ENCODE assay signal across 8 cellular contexts in genomic region chr15:63122002-63122893, GRCh38. TPM values are rescaled to one million over a fixed set of nuclear protein-coding genes. Genes with fewer than 3 reads are reported as not detected.
DNase-seq lines count a peak whose midpoint lies in the region; ATAC-seq and TF ChIP-seq lines count a peak whose summit lies in the region.

No MANE protein-coding gene starts in this region.

- H3F3A ChIP-seq in PC-3 (ENCODE audit: low read length, unreplicated experiment) = no peaks in the 10 kb centered on the region

- H3K9me3 ChIP-seq in PC-3 (ENCODE audit: low read length) (peaks cover 7% of the 10 kb centered on the region; the same call in 1 of the 2 replicates), esophagus squamous epithelium (no peaks in the 10 kb centered on the region)

- H3K27me3 ChIP-seq in PC-3 (ENCODE audit: low read length) (no peaks in the 10 kb centered on the region), esophagus squamous epithelium (no peaks in the 10 kb centered on the region)

- ATAC-seq in GM19467 (IDR thresholded peaks at IDR 0.05; ENCODE audit: unreplicated experiment) (peak; percentile 80), PC-3 (peak; percentile 94)
- peak; percentile 88 to 90 for ATAC-seq in activated T-cell treated with anti-CD3 and anti-CD28 coated beads, Interleukin-2, amount 50 U/mL, for 72 hours (replicated peaks in 1 of 2)

- H3K4me1 ChIP-seq in PC-3 (ENCODE audit: insufficient read depth, low read length) (no peaks in the 10 kb centered on the region), esophagus squamous epithelium (peaks cover 0 to 14% (median 6%) of the 10 kb centered on the region in 3 donors)

- peak overlapping the region; percentile 65 for H3K9ac ChIP-seq in PC-3 (ENCODE audit: low read length)

- H3K27me3 Mint-ChIP-seq in activated T-cell treated with anti-CD3 and anti-CD28 coated beads, Interleukin-2, amount 50 U/mL, for 72 hours (ENCODE audit: low read depth) = no peaks in the 10 kb centered on the region

- H3K27ac Mint-ChIP-seq in activated T-cell treated with anti-CD3 and anti-CD28 coated beads, Interleukin-2, amount 50 U/mL, for 72 hours = peak overlapping the region; percentile 34

- WGBS in esophagus squamous epithelium, 2 donors = 1 to 5% methylated on average over 11 to 13 of the region's 59 CpGs

- peak overlapping the region; percentile 85 to 91 for H3K4me3 Mint-ChIP-seq in activated T-cell treated with anti-CD3 and anti-CD28 coated beads, Interleukin-2, amount 50 U/mL, for 72 hours

- TF ChIP-seq CTCF in PC-3 (conservative IDR thresholded peaks at IDR 0.05; ENCODE audit: low read depth, low read length) = peak; percentile 23; the same call in 1 of the 2 replicates
- TF ChIP-seq CTCF in esophagus squamous epithelium (IDR thresholded peaks at IDR 0.05) = peak in 2 of 6 experiments; percentile 1 to 9

- no peaks in the 10 kb centered on the region for H4K20me1 ChIP-seq in PC-3 (ENCODE audit: low read length)

- DNase-seq in CMK (ENCODE audit: low read depth) (peak; percentile 68), HPDE6-E6E7 (ENCODE audit: extremely low spot score) (peak; percentile 90), PC-3 (peak; percentile 65), esophagus squamous epithelium (lab: John Stamatoyannopoulos, UW) (peak; percentile 54), myocyte (ENCODE audit: low read depth) (peak; percentile 84)
- peak; percentile 82 to 88 for DNase-seq in activated T-cell treated with anti-CD3 and anti-CD28 coated beads, Interleukin-2, amount 50 U/mL, for 72 hours
- DNase-seq in stimulated activated CD8-positive, alpha-beta memory T cell treated with anti-CD3 and anti-CD28 coated beads, Interleukin-7, amount 100 ng/mL, for 48 hours (ENCODE audit: extremely low read depth in 1 of 2, low read depth in 1 of 2) = peak; percentile 58 to 85

- peaks cover 9 to 14% of the 10 kb centered on the region in 2 donors for H3K9me3 Mint-ChIP-seq in activated T-cell treated with anti-CD3 and anti-CD28 coated beads, Interleukin-2, amount 50 U/mL, for 72 hours

- no peak for TF ChIP-seq POLR2A in esophagus squamous epithelium (IDR thresholded peaks at IDR 0.05)

- H3K9me2 ChIP-seq in PC-3 (replicated peaks; ENCODE audit: low read length) = no peaks in the 10 kb centered on the region

- POLR2A ChIA-PET in PC-3 (lab: Charles Lee; ENCODE audit: unreplicated experiment) = no interaction called here

- CTCF ChIA-PET in PC-3 (lab: Charles Lee) = no interaction called here

- peak overlapping the region; percentile 91 for H3K4me3 ChIP-seq in PC-3 (ENCODE audit: low read length)
- peak overlapping the region; percentile 81 to 99 (median 96) for H3K4me3 ChIP-seq in esophagus squamous epithelium

- peak overlapping the region; percentile 94 for H3K4me2 ChIP-seq in PC-3 (ENCODE audit: low read length)

- peak overlapping the region; percentile 92 for H2AFZ ChIP-seq in PC-3 (ENCODE audit: low read length)

- H3K27ac ChIP-seq in PC-3 (ENCODE audit: low read length) (no peak overlapping the region), esophagus squamous epithelium (peak overlapping the region; percentile 90 to 98 (median 94))

- peaks cover 29% of the 10 kb centered on the region for H3K4me1 Mint-ChIP-seq in activated T-cell treated with anti-CD3 and anti-CD28 coated beads, Interleukin-2, amount 50 U/mL, for 72 hours (ENCODE audit: low read depth)

- H3K79me2 ChIP-seq in PC-3 (ENCODE audit: low read length) = peaks cover 4% of the 10 kb centered on the region; the same call in 1 of the 2 replicates

- intact Hi-C loops in PC-3 (cut with micrococcal nuclease) (loop anchor here (10.0 kb wide), 1 partner anchor 73 kb away; no protein-coding TSS in a partner anchor), esophagus squamous epithelium (cut with DNase I) (no loop called here)

- H3K36me3 ChIP-seq in PC-3 (ENCODE audit: low read depth, low read length) (peaks cover 3% of the 10 kb centered on the region; the same call in 1 of the 2 replicates), esophagus squamous epithelium (peaks cover 0 to 16% (median 0%) of the 10 kb centered on the region in 3 donors)

- H3K36me3 Mint-ChIP-seq in activated T-cell treated with anti-CD3 and anti-CD28 coated beads, Interleukin-2, amount 50 U/mL, for 72 hours (ENCODE audit: insufficient read depth in 2 of 2) = peaks cover 9 to 24% of the 10 kb centered on the region in 2 donors

- no TSS peak for BruUV-seq in PC-3 (replicated peaks; lab: Mats Ljungman, UMichigan)

RNA-seq across cellular contexts. Expression of gene LACTB, which starts 0.6 kb away (rescaled TPM):
- total RNA-seq in PC-3 (2014; rRNA removed) (9.2 and 11.2 TPM in 2 replicates), esophagus squamous epithelium (10 to 100 TPM in 3 of 4 donors, 1 to 10 TPM in 1; 9.7 to 22.6 (median 12.1) TPM), myocyte (22.3 and 27.5 TPM in 2 replicates)
- total RNA-seq in activated T-cell treated with anti-CD3 and anti-CD28 coated beads, Interleukin-2, amount 50 U/mL, for 72 hours = 10 to 100 TPM; 28.6 to 30.3 TPM
- 21.4 TPM for polyA plus RNA-seq in myocyte (2012)

RNA-seq across cellular contexts. Expression of gene RPS27L, which starts 35.0 kb away (rescaled TPM):
- total RNA-seq in PC-3 (2014; rRNA removed) (33.9 and 48.5 TPM in 2 replicates), esophagus squamous epithelium (10 to 100 TPM; 23.7 to 89.6 (median 43.8) TPM), myocyte (145 and 176 TPM in 2 replicates)
- total RNA-seq in activated T-cell treated with anti-CD3 and anti-CD28 coated beads, Interleukin-2, amount 50 U/mL, for 72 hours = 100 to 1,000 TPM; 166 to 228 TPM
- 375 TPM for polyA plus RNA-seq in myocyte (2012)
